ENCODE assay signal across 1 cellular context in the genomic region with DNA sequence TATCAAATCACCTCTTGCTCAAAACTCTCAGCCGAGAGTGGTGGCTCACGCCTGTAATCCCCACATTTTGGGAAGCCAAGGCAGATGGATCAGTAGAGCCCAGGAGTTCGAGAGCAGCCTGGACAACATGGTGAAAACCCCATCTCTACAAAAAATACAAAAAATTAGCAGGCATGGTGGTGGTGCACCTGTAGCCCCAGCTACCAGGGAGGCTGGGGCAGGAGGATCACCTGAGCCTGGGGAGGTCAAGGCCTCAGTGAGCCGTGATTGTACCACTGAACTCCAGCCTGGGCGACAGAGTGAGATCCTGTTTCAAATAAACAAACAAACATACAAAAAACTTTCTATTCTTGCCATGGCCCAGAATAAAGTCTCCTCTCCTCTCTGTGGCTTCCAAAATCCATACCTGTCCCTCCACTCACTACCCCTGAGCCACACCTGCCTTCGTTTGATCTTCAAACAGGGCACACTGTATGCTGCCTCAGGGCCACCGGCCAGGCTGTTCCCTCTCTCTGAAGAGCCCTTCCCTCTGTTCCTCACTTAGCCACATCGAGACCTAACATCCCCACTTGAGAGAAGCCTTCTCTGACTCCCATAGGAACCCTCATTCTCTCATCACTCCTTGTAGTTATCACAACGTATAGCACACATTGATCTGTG.
TF ChIP-seq lines count a peak whose summit lies in the region.

No MANE protein-coding gene starts in this region.

TF ChIP-seq in HepG2, 621 proteins besides CTCF, POLR2A, EP300 and RAD21 (continues in another document):
- TF ChIP-seq SIN3A (IDR thresholded peaks at IDR 0.05; ENCODE audit: borderline replicate concordance, low read depth, low read length) = no peak
- no peak for TF ChIP-seq NR2F2 (IDR thresholded peaks at IDR 0.05; ENCODE audit: borderline replicate concordance, low read depth)
- no peak for TF ChIP-seq ADNP (CRISPR knock-in tag; IDR thresholded peaks at IDR 0.05)
- TF ChIP-seq, protein P1, sequence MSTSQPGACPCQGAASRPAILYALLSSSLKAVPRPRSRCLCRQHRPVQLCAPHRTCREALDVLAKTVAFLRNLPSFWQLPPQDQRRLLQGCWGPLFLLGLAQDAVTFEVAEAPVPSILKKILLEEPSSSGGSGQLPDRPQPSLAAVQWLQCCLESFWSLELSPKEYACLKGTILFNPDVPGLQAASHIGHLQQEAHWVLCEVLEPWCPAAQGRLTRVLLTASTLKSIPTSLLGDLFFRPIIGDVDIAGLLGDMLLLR (CRISPR knock-in tag; IDR thresholded peaks at IDR 0.05) = no peak
- TF ChIP-seq, protein P2, sequence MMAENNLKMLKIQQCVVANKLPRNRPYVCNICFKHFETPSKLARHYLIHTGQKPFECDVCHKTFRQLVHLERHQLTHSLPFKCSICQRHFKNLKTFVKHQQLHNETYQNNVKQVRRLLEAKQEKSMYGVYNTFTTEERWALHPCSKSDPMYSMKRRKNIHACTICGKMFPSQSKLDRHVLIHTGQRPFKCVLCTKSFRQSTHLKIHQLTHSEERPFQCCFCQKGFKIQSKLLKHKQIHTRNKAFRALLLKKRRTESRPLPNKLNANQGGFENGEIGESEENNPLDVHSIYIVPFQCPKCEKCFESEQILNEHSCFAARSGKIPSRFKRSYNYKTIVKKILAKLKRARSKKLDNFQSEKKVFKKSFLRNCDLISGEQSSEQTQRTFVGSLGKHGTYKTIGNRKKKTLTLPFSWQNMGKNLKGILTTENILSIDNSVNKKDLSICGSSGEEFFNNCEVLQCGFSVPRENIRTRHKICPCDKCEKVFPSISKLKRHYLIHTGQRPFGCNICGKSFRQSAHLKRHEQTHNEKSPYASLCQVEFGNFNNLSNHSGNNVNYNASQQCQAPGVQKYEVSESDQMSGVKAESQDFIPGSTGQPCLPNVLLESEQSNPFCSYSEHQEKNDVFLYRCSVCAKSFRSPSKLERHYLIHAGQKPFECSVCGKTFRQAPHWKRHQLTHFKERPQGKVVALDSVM (CRISPR knock-in tag; IDR thresholded peaks at IDR 0.05) = peak; percentile 84
- TF ChIP-seq MXD4 (CRISPR knock-in tag; IDR thresholded peaks at IDR 0.05) = no peak
- no peak for TF ChIP-seq ZNF746 (CRISPR knock-in tag; IDR thresholded peaks at IDR 0.05)
- TF ChIP-seq ZNF337 (CRISPR knock-in tag; IDR thresholded peaks at IDR 0.05; ENCODE audit: borderline replicate concordance, low read depth) = no peak
- TF ChIP-seq ZNF775 (CRISPR knock-in tag; IDR thresholded peaks at IDR 0.05; ENCODE audit: borderline replicate concordance) = no peak
- TF ChIP-seq KAT7 (CRISPR knock-in tag; IDR thresholded peaks at IDR 0.05; ENCODE audit: borderline replicate concordance) = no peak
- TF ChIP-seq ZNF451 (CRISPR knock-in tag; IDR thresholded peaks at IDR 0.05) = no peak
- TF ChIP-seq ZFY (CRISPR knock-in tag; IDR thresholded peaks at IDR 0.05) = 0 out of 2 replicates have a peak, but pooled peaks have one; percentile 12
- no peak for TF ChIP-seq ZNF790 (CRISPR knock-in tag; IDR thresholded peaks at IDR 0.05; ENCODE audit: borderline replicate concordance)
- TF ChIP-seq ARNT2 (CRISPR knock-in tag; IDR thresholded peaks at IDR 0.05; ENCODE audit: low read depth) = no peak
- TF ChIP-seq, protein P3, sequence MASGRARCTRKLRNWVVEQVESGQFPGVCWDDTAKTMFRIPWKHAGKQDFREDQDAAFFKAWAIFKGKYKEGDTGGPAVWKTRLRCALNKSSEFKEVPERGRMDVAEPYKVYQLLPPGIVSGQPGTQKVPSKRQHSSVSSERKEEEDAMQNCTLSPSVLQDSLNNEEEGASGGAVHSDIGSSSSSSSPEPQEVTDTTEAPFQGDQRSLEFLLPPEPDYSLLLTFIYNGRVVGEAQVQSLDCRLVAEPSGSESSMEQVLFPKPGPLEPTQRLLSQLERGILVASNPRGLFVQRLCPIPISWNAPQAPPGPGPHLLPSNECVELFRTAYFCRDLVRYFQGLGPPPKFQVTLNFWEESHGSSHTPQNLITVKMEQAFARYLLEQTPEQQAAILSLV (CRISPR knock-in tag; IDR thresholded peaks at IDR 0.05; ENCODE audit: borderline replicate concordance) = 0 out of 2 replicates have a peak, but pooled peaks have one; percentile 51
- TF ChIP-seq SMARCE1 (IDR thresholded peaks at IDR 0.05; ENCODE audit: borderline replicate concordance) = no peak
- no peak for TF ChIP-seq REXO4 (CRISPR knock-in tag; IDR thresholded peaks at IDR 0.05; ENCODE audit: borderline replicate concordance)
- TF ChIP-seq MIER2 (CRISPR knock-in tag; IDR thresholded peaks at IDR 0.05) = no peak
- no peak for TF ChIP-seq NFATC3 (CRISPR knock-in tag; IDR thresholded peaks at IDR 0.05)
- 0 out of 2 replicates have a peak, but pooled peaks have one; percentile 20 for TF ChIP-seq HDAC1 (CRISPR knock-in tag; IDR thresholded peaks at IDR 0.05)
- TF ChIP-seq ZNF382 (CRISPR knock-in tag; IDR thresholded peaks at IDR 0.05; ENCODE audit: borderline replicate concordance) = no peak
- TF ChIP-seq ZNF782 (CRISPR knock-in tag; IDR thresholded peaks at IDR 0.05; ENCODE audit: borderline replicate concordance) = no peak
- TF ChIP-seq NFKB2 (CRISPR knock-in tag; IDR thresholded peaks at IDR 0.05; ENCODE audit: borderline replicate concordance) = peak; percentile 25; the same call in 1 of the 2 replicates
- TF ChIP-seq, protein P4, sequence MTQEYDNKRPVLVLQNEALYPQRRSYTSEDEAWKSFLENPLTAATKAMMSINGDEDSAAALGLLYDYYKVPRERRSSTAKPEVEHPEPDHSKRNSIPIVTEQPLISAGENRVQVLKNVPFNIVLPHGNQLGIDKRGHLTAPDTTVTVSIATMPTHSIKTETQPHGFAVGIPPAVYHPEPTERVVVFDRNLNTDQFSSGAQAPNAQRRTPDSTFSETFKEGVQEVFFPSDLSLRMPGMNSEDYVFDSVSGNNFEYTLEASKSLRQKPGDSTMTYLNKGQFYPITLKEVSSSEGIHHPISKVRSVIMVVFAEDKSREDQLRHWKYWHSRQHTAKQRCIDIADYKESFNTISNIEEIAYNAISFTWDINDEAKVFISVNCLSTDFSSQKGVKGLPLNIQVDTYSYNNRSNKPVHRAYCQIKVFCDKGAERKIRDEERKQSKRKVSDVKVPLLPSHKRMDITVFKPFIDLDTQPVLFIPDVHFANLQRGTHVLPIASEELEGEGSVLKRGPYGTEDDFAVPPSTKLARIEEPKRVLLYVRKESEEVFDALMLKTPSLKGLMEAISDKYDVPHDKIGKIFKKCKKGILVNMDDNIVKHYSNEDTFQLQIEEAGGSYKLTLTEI (CRISPR knock-in tag; conservative IDR thresholded peaks at IDR 0.05) = no peak
- TF ChIP-seq KDM2A (CRISPR knock-in tag; IDR thresholded peaks at IDR 0.05; ENCODE audit: borderline replicate concordance, low read depth) = no peak
- TF ChIP-seq SP2 (CRISPR knock-in tag; IDR thresholded peaks at IDR 0.05) = no peak
- TF ChIP-seq, protein P5, sequence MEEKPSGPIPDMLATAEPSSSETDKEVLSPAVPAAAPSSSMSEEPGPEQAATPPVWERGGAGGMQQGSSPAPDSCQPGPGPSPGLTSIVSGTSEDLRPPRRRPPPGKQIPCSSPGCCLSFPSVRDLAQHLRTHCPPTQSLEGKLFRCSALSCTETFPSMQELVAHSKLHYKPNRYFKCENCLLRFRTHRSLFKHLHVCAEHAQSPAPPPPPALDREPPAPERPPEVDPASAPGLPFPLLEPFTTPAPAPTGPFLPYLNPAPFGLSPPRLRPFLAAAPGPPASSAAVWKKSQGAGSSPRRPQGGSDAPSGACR (CRISPR knock-in tag; IDR thresholded peaks at IDR 0.05) = no peak
- TF ChIP-seq FOSL1 (CRISPR knock-in tag; IDR thresholded peaks at IDR 0.05; ENCODE audit: borderline replicate concordance) = no peak
- peak; percentile 95 for TF ChIP-seq ZMYM3 (CRISPR knock-in tag; IDR thresholded peaks at IDR 0.05)
- TF ChIP-seq, protein P6, sequence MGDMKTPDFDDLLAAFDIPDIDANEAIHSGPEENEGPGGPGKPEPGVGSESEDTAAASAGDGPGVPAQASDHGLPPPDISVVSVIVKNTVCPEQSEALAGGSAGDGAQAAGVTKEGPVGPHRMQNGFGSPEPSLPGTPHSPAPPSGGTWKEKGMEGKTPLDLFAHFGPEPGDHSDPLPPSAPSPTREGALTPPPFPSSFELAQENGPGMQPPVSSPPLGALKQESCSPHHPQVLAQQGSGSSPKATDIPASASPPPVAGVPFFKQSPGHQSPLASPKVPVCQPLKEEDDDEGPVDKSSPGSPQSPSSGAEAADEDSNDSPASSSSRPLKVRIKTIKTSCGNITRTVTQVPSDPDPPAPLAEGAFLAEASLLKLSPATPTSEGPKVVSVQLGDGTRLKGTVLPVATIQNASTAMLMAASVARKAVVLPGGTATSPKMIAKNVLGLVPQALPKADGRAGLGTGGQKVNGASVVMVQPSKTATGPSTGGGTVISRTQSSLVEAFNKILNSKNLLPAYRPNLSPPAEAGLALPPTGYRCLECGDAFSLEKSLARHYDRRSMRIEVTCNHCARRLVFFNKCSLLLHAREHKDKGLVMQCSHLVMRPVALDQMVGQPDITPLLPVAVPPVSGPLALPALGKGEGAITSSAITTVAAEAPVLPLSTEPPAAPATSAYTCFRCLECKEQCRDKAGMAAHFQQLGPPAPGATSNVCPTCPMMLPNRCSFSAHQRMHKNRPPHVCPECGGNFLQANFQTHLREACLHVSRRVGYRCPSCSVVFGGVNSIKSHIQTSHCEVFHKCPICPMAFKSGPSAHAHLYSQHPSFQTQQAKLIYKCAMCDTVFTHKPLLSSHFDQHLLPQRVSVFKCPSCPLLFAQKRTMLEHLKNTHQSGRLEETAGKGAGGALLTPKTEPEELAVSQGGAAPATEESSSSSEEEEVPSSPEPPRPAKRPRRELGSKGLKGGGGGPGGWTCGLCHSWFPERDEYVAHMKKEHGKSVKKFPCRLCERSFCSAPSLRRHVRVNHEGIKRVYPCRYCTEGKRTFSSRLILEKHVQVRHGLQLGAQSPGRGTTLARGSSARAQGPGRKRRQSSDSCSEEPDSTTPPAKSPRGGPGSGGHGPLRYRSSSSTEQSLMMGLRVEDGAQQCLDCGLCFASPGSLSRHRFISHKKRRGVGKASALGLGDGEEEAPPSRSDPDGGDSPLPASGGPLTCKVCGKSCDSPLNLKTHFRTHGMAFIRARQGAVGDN (CRISPR knock-in tag; IDR thresholded peaks at IDR 0.05) = peak; percentile 45; the same call in 1 of the 2 replicates
- no peak for TF ChIP-seq SYNCRIP (IDR thresholded peaks at IDR 0.05; ENCODE audit: insufficient read depth, low read depth, low read length)
- TF ChIP-seq ZNF598 (CRISPR knock-in tag; IDR thresholded peaks at IDR 0.05; ENCODE audit: borderline replicate concordance) = 0 out of 2 replicates have a peak, but pooled peaks have one; percentile 25
- TF ChIP-seq IKZF1 (IDR thresholded peaks at IDR 0.05) = no peak
- TF ChIP-seq CBX5 (CRISPR knock-in tag; IDR thresholded peaks at IDR 0.05; ENCODE audit: borderline replicate concordance) = no peak
- no peak for TF ChIP-seq POGZ (CRISPR knock-in tag; IDR thresholded peaks at IDR 0.05)
- TF ChIP-seq, protein P7, sequence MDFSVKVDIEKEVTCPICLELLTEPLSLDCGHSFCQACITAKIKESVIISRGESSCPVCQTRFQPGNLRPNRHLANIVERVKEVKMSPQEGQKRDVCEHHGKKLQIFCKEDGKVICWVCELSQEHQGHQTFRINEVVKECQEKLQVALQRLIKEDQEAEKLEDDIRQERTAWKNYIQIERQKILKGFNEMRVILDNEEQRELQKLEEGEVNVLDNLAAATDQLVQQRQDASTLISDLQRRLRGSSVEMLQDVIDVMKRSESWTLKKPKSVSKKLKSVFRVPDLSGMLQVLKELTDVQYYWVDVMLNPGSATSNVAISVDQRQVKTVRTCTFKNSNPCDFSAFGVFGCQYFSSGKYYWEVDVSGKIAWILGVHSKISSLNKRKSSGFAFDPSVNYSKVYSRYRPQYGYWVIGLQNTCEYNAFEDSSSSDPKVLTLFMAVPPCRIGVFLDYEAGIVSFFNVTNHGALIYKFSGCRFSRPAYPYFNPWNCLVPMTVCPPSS (IDR thresholded peaks at IDR 0.05) = no peak
- TF ChIP-seq KDM1A (CRISPR knock-in tag; IDR thresholded peaks at IDR 0.05) = 0 out of 2 replicates have a peak, but pooled peaks have one; percentile 30
- TF ChIP-seq, protein P8, sequence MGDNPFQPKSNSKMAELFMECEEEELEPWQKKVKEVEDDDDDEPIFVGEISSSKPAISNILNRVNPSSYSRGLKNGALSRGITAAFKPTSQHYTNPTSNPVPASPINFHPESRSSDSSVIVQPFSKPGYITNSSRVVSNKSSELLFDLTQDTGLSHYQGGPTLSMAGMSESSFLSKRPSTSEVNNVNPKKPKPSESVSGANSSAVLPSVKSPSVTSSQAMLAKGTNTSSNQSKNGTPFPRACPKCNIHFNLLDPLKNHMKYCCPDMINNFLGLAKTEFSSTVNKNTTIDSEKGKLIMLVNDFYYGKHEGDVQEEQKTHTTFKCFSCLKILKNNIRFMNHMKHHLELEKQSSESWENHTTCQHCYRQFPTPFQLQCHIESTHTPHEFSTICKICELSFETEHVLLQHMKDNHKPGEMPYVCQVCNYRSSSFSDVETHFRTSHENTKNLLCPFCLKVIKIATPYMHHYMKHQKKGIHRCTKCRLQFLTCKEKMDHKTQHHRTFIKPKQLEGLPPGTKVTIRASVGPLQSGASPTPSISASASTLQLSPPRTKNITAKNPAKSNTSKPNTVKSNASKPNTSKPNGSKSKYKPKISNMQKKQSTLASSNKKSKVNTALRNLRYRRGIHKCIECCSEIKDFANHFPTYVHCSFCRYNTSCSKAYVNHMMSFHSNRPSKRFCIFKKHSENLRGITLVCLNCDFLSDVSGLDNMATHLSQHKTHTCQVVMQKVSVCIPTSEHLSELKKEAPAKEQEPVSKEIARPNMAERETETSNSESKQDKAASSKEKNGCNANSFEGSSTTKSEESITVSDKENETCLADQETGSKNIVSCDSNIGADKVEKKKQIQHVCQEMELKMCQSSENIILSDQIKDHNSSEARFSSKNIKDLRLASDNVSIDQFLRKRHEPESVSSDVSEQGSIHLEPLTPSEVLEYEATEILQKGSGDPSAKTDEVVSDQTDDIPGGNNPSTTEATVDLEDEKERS (CRISPR knock-in tag; IDR thresholded peaks at IDR 0.05) = peak; percentile 60; the same call in 1 of the 2 replicates
- no peak for TF ChIP-seq MBD4 (IDR thresholded peaks at IDR 0.05; ENCODE audit: borderline replicate concordance, low read length)
- TF ChIP-seq RCOR2 (CRISPR knock-in tag; IDR thresholded peaks at IDR 0.05) = peak; percentile 63; the same call in 1 of the 2 replicates
- TF ChIP-seq, protein P9, sequence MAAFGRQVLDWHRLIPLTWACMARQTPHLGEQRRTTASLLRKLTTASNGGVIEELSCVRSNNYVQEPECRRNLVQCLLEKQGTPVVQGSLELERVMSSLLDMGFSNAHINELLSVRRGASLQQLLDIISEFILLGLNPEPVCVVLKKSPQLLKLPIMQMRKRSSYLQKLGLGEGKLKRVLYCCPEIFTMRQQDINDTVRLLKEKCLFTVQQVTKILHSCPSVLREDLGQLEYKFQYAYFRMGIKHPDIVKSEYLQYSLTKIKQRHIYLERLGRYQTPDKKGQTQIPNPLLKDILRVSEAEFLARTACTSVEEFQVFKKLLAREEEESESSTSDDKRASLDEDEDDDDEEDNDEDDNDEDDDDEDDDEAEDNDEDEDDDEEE (CRISPR knock-in tag; IDR thresholded peaks at IDR 0.05) = no peak
- no peak for TF ChIP-seq POLR2G (IDR thresholded peaks at IDR 0.05; ENCODE audit: low read depth, low read length)
- TF ChIP-seq TBL1XR1 (IDR thresholded peaks at IDR 0.05; ENCODE audit: borderline replicate concordance, low read length, partially characterized antibody) = no peak
